In genomic region chr10:116240551-116240950, GRCh38 we compare ENCODE assay signal across 22 cellular contexts. TPM values are rescaled to one million over a fixed set of nuclear protein-coding genes. Genes with fewer than 3 reads are reported as not detected.
"Had no signal": no experiment of that assay in that cellular context is flagged by ENCODE, and none has a peak within 500 bp of the region (broad histone marks: within the 10 kb centered on the region; RNA-seq: fewer than 3 reads in every experiment).

No MANE protein-coding gene starts in this region.

- H3K36me3 ChIP-seq: SJSA1 had no signal

- H3K27me3 ChIP-seq: SJSA1 had no signal

- H3K4me3 ChIP-seq: K562, SJSA1, SK-N-MC had no signal

- H3K4me1 ChIP-seq: SJSA1 had no signal

- DNase-seq: IMR-90, Kasumi-1, MM.1S, NCI-H1092 treated with DMSO at 0.1 percent for 48 hours, NCI-H1417, NCI-H1436 treated with DMSO at 0.1 percent for 48 hours, NCI-H1694, NCI-H187 treated with DMSO at 0.1 percent for 48 hours, NCI-H2081, NCI-H2107, NCI-H2227 treated with DMSO at 0.1 percent for 48 hours, NCI-H524, NCI-H526 treated with DMSO at 0.1 percent for 48 hours, NCI-H748 treated with DMSO at 0.1 percent for 48 hours, SHP77 treated with DMSO at 0.1 percent for 48 hours had no signal

- H3K9me3 ChIP-seq: SJSA1 had no signal

- H3K27ac ChIP-seq: KMS-11, RWPE1, SJSA1, SK-N-MC had no signal

- ATAC-seq: HepG2, K562 had no signal

RNA-seq across cellular contexts. Expression of gene GFRA1, which starts 32.5 kb away (rescaled TPM):
- total RNA-seq: HepG2, HT1080 had no signal
- polyA plus RNA-seq: HepG2, K562 had no signal
